In genomic region chr22:41925783-41926460, GRCh38 we compare ENCODE assay signal across 8 cellular contexts. TPM values are rescaled to one million over a fixed set of nuclear protein-coding genes. Genes with fewer than 3 reads are reported as not detected.
DNase-seq lines count a peak whose midpoint lies in the region; ATAC-seq and TF ChIP-seq lines count a peak whose summit lies in the region.

No MANE protein-coding gene starts in this region.

- H3K27me3 ChIP-seq in RWPE2 (ENCODE audit: insufficient read depth, poor library complexity, severe bottlenecking), result peaks cover 14% of the 10 kb centered on the region
- H3K27me3 ChIP-seq in right atrium auricular region, result no peaks in the 10 kb centered on the region

- H3K9me3 ChIP-seq in RWPE2 (ENCODE audit: severe bottlenecking) (no peaks in the 10 kb centered on the region), right atrium auricular region (no peaks in the 10 kb centered on the region)

- DNase-seq in GM10248 (ENCODE audit: extremely low spot score) (peak; percentile 63), RWPE2 (ENCODE audit: low spot score) (no peak), right atrium auricular region (ENCODE audit: low spot score) (no peak), retina (no peak), DMS153 (lab: John Stamatoyannopoulos, UW) (no peak)
- DNase-seq in activated naive CD4-positive, alpha-beta T cell treated with Interleukin-2 at 50 U/mL for 16 hours, result peak; percentile 83
- peak; percentile 51 to 70 for DNase-seq in stimulated activated CD4-positive, alpha-beta T cell treated with anti-CD3 and anti-CD28 coated beads, Interleukin-12 subunit alpha, Interleukin-12 subunit beta, amount 100 ng/mL, for 24 hours (ENCODE audit: low read depth in 2 of 2)

- CTCF ChIA-PET in GM10248 (lab: Yijun Ruan, JAX), result interaction anchor here (0.6 to 11.5 kb wide), 24 partner anchors 11 to 244 kb away, joined by 3 to 229 read pairs (median 4); partner anchors contain the start of genes CENPM, SHISA8 and SREBF2

- peak; percentile 94 for TF ChIP-seq CTCF in GM10248 (IDR thresholded peaks at IDR 0.05; ENCODE audit: control extremely low read depth, extremely low read depth, low read depth, missing control alignments)
- peak; percentile 82 for TF ChIP-seq CTCF in RWPE2 (IDR thresholded peaks at IDR 0.05; ENCODE audit: poor library complexity, severe bottlenecking)
- TF ChIP-seq CTCF in right atrium auricular region (IDR thresholded peaks at IDR 0.05), result peak; percentile 51 to 82

- H3K4me3 ChIP-seq in RWPE2 (ENCODE audit: severe bottlenecking) (peak overlapping the region; percentile 5), right atrium auricular region (peak overlapping the region; percentile 19 to 53)

- ATAC-seq in HG02973 (IDR thresholded peaks at IDR 0.05; ENCODE audit: unreplicated experiment), result peak; percentile 37
- peak; percentile 32; the same call in 1 of the 3 replicates for ATAC-seq in RWPE2 (ENCODE audit: low read depth)

- H3K36me3 ChIP-seq in RWPE2 (ENCODE audit: low read depth) (no peaks in the 10 kb centered on the region), right atrium auricular region (no peaks in the 10 kb centered on the region)

- POLR2A ChIA-PET in GM10248 (lab: Yijun Ruan, JAX), result interaction anchor here (0.5 to 7.5 kb wide), 9 partner anchors 10 to 127 kb away, joined by 3 to 118 read pairs (median 6); partner anchors contain the start of genes SHISA8 and SREBF2

- no peaks in the 10 kb centered on the region for H3K4me1 ChIP-seq in RWPE2 (ENCODE audit: insufficient read depth, poor library complexity, severe bottlenecking)
- peaks cover 0 to 13% of the 10 kb centered on the region in 2 donors for H3K4me1 ChIP-seq in right atrium auricular region

- H3K27ac ChIP-seq in RWPE2 (ENCODE audit: poor library complexity, severe bottlenecking) (no peak overlapping the region), right atrium auricular region (no peak overlapping the region)

RNA-seq across cellular contexts. Expression of gene TNFRSF13C, which starts 0.7 kb away (rescaled TPM):
- under 1 TPM; 0.11 to 0.12 TPM for total RNA-seq in right atrium auricular region

RNA-seq across cellular contexts. Expression of gene SHISA8, which starts 11.0 kb away (rescaled TPM):
- under 1 TPM; 0.31 to 0.67 TPM for total RNA-seq in right atrium auricular region

RNA-seq across cellular contexts. Expression of gene CENPM, which starts 21.0 kb away (rescaled TPM):
- total RNA-seq in right atrium auricular region, result not detected

RNA-seq across cellular contexts. Expression of gene SEPTIN3, which starts 43.3 kb away (rescaled TPM):
- total RNA-seq in right atrium auricular region, result under 1 TPM in 1 of 2 donors, not detected in 1; 0.07 TPM

Comparison
In these comparisons a context has a peak if more than half of its experiments do, and no peak if none do; other contexts are left out.
1. DNase-seq: peak in GM10248 (single experiment), activated naive CD4-positive, alpha-beta T cell treated with Interleukin-2 at 50 U/mL for 16 hours (single experiment) and stimulated activated CD4-positive, alpha-beta T cell treated with anti-CD3 and anti-CD28 coated beads, Interleukin-12 subunit alpha, Interleukin-12 subunit beta, amount 100 ng/mL, for 24 hours (2 of 2); none in RWPE2 (single experiment), right atrium auricular region (single experiment), retina (single experiment) and DMS153 (single experiment).
2. Peak in every context shown above with its lines, with median percentiles within 50 percentile points of each other: CTCF ChIP-seq.